ENCODE assay signal across 1 cellular context in genomic region chr7:106521115-106521514, GRCh38.
TF ChIP-seq lines count a peak whose summit lies in the region.

No MANE protein-coding gene starts in this region.

TF ChIP-seq in H1, 55 proteins besides CTCF, POLR2A, EP300 and RAD21 (continued from another document):
- TF ChIP-seq, protein P1, sequence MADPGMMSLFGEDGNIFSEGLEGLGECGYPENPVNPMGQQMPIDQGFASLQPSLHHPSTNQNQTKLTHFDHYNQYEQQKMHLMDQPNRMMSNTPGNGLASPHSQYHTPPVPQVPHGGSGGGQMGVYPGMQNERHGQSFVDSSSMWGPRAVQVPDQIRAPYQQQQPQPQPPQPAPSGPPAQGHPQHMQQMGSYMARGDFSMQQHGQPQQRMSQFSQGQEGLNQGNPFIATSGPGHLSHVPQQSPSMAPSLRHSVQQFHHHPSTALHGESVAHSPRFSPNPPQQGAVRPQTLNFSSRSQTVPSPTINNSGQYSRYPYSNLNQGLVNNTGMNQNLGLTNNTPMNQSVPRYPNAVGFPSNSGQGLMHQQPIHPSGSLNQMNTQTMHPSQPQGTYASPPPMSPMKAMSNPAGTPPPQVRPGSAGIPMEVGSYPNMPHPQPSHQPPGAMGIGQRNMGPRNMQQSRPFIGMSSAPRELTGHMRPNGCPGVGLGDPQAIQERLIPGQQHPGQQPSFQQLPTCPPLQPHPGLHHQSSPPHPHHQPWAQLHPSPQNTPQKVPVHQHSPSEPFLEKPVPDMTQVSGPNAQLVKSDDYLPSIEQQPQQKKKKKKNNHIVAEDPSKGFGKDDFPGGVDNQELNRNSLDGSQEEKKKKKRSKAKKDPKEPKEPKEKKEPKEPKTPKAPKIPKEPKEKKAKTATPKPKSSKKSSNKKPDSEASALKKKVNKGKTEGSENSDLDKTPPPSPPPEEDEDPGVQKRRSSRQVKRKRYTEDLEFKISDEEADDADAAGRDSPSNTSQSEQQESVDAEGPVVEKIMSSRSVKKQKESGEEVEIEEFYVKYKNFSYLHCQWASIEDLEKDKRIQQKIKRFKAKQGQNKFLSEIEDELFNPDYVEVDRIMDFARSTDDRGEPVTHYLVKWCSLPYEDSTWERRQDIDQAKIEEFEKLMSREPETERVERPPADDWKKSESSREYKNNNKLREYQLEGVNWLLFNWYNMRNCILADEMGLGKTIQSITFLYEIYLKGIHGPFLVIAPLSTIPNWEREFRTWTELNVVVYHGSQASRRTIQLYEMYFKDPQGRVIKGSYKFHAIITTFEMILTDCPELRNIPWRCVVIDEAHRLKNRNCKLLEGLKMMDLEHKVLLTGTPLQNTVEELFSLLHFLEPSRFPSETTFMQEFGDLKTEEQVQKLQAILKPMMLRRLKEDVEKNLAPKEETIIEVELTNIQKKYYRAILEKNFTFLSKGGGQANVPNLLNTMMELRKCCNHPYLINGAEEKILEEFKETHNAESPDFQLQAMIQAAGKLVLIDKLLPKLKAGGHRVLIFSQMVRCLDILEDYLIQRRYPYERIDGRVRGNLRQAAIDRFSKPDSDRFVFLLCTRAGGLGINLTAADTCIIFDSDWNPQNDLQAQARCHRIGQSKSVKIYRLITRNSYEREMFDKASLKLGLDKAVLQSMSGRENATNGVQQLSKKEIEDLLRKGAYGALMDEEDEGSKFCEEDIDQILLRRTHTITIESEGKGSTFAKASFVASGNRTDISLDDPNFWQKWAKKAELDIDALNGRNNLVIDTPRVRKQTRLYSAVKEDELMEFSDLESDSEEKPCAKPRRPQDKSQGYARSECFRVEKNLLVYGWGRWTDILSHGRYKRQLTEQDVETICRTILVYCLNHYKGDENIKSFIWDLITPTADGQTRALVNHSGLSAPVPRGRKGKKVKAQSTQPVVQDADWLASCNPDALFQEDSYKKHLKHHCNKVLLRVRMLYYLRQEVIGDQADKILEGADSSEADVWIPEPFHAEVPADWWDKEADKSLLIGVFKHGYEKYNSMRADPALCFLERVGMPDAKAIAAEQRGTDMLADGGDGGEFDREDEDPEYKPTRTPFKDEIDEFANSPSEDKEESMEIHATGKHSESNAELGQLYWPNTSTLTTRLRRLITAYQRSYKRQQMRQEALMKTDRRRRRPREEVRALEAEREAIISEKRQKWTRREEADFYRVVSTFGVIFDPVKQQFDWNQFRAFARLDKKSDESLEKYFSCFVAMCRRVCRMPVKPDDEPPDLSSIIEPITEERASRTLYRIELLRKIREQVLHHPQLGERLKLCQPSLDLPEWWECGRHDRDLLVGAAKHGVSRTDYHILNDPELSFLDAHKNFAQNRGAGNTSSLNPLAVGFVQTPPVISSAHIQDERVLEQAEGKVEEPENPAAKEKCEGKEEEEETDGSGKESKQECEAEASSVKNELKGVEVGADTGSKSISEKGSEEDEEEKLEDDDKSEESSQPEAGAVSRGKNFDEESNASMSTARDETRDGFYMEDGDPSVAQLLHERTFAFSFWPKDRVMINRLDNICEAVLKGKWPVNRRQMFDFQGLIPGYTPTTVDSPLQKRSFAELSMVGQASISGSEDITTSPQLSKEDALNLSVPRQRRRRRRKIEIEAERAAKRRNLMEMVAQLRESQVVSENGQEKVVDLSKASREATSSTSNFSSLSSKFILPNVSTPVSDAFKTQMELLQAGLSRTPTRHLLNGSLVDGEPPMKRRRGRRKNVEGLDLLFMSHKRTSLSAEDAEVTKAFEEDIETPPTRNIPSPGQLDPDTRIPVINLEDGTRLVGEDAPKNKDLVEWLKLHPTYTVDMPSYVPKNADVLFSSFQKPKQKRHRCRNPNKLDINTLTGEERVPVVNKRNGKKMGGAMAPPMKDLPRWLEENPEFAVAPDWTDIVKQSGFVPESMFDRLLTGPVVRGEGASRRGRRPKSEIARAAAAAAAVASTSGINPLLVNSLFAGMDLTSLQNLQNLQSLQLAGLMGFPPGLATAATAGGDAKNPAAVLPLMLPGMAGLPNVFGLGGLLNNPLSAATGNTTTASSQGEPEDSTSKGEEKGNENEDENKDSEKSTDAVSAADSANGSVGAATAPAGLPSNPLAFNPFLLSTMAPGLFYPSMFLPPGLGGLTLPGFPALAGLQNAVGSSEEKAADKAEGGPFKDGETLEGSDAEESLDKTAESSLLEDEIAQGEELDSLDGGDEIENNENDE (IDR thresholded peaks at IDR 0.05; ENCODE audit: insufficient replicate concordance, low read length) = no peak
- TF ChIP-seq SP2 (IDR thresholded peaks at IDR 0.05; ENCODE audit: low read length) (no peak), SIX5 (IDR thresholded peaks at IDR 0.05; ENCODE audit: low read depth, low read length) (no peak), POU5F1 (IDR thresholded peaks at IDR 0.05; ENCODE audit: low read depth, low read length) (no peak), CHD1 (IDR thresholded peaks at IDR 0.05; ENCODE audit: low read depth, low read length) (no peak), ATF2 (IDR thresholded peaks at IDR 0.05; ENCODE audit: low read length) (no peak), KDM4A (IDR thresholded peaks at IDR 0.05; ENCODE audit: low read depth, low read length, severe bottlenecking) (no peak), JUN (IDR thresholded peaks at IDR 0.05; ENCODE audit: low read depth, low read length) (no peak), SP4 (IDR thresholded peaks at IDR 0.05; ENCODE audit: low read length) (no peak), ATF3 (IDR thresholded peaks at IDR 0.05; ENCODE audit: insufficient read depth, low read depth, low read length) (no peak), BRCA1 (IDR thresholded peaks at IDR 0.05; ENCODE audit: low read depth, low read length) (no peak), TEAD4 (IDR thresholded peaks at IDR 0.05; ENCODE audit: low read depth, low read length) (no peak), YY1 (IDR thresholded peaks at IDR 0.05; ENCODE audit: low read depth, low read length) (no peak)
